8 cellular contexts compared by ENCODE assay signal in the genomic region with DNA sequence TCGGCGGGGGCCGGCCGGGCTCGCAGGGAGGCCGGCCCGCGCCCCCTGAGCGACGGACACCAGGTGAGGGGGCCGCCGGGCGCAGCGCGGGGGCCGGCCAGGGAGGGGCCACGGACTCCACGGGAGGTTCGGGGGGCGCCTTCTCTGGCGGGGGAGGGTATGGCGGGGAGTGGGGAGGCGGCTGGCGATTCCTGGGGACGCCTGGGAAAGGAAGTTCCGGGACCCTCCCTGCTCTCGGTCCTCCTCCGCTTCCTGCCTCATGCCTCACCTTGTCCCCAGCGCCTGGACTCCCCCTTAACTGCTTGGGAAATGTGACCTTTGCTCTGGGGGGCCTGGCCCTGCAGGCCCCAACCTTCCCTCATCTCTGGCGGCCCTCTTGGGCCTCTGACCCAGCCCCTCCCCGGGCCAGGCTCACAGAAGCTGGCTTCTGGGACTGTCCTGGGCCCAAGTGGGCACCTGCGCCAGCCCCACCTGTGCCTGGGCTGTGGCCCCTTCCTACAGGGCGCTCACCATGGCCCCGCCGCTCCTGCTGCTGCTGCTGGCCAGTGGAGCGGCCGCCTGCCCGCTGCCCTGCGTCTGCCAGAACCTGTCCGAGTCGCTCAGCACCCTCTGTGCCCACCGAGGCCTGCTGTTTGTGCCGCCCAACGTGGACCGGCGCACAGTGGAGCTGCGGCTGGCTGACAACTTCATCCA. TPM values are rescaled to one million over a fixed set of nuclear protein-coding genes. Genes with fewer than 3 reads are reported as not detected.
A peak's percentile ranks its signal among the peaks of the same experiment; 100 is the strongest.
DNase-seq lines count a peak whose midpoint lies in the region; ATAC-seq and TF ChIP-seq lines count a peak whose summit lies in the region.

No MANE protein-coding gene starts in this region.

- no peaks in the 10 kb centered on the region for H3F3A ChIP-seq in PC-3 (ENCODE audit: low read length, unreplicated experiment)

- H4K20me1 ChIP-seq in PC-3 (ENCODE audit: low read length): no peaks in the 10 kb centered on the region

- CTCF ChIA-PET in PC-3 (lab: Charles Lee): no interaction called here

- no peaks in the 10 kb centered on the region for H3K27me3 ChIP-seq in PC-3 (ENCODE audit: low read length)

- peak overlapping the region; percentile 84 for H3K9ac ChIP-seq in PC-3 (ENCODE audit: low read length)

- H3K9me3 Mint-ChIP-seq in T-helper 1 cell treated with Interleukin-12 subunit alpha and Interleukin-12 subunit beta and Interleukin-4 antibody, amounts not matched to agents 30 μg/mL and 1 μg/mL, for 36 hours: no peaks in the 10 kb centered on the region

- H2AFZ ChIP-seq in PC-3 (ENCODE audit: low read length): peak overlapping the region; percentile 25; the same call in 1 of the 2 replicates

- ATAC-seq in PC-3: peak; percentile 12
- no peak for ATAC-seq in sciatic nerve
- ATAC-seq in GM18868 (IDR thresholded peaks at IDR 0.05; ENCODE audit: unreplicated experiment): no peak
- ATAC-seq in HG03520 (IDR thresholded peaks at IDR 0.05; ENCODE audit: unreplicated experiment): no peak

- H3K4me3 ChIP-seq in PC-3 (ENCODE audit: low read length): peak overlapping the region; percentile 95
- H3K4me3 ChIP-seq in epithelial cell of proximal tubule (ENCODE audit: low read depth, low read length): peak overlapping the region; percentile 48

- peak overlapping the region; percentile 72 for H3K4me3 Mint-ChIP-seq in T-helper 1 cell treated with Interleukin-12 subunit alpha and Interleukin-12 subunit beta and Interleukin-4 antibody, amounts not matched to agents 30 μg/mL and 1 μg/mL, for 36 hours

- H3K27ac Mint-ChIP-seq in T-helper 1 cell treated with Interleukin-12 subunit alpha and Interleukin-12 subunit beta and Interleukin-4 antibody, amounts not matched to agents 30 μg/mL and 1 μg/mL, for 36 hours: peak overlapping the region; percentile 55

- peaks cover 27% of the 10 kb centered on the region for H3K79me2 ChIP-seq in PC-3 (ENCODE audit: low read length)

- no peaks in the 10 kb centered on the region for H3K9me2 ChIP-seq in PC-3 (replicated peaks; ENCODE audit: low read length)

- peaks cover 11% of the 10 kb centered on the region for H3K4me1 Mint-ChIP-seq in T-helper 1 cell treated with Interleukin-12 subunit alpha and Interleukin-12 subunit beta and Interleukin-4 antibody, amounts not matched to agents 30 μg/mL and 1 μg/mL, for 36 hours (ENCODE audit: low read depth)

- no peak overlapping the region for H3K27ac ChIP-seq in PC-3 (ENCODE audit: low read length)

- peak overlapping the region; percentile 93 for H3K4me2 ChIP-seq in PC-3 (ENCODE audit: low read length)

- no TSS peak for BruUV-seq in PC-3 (replicated peaks; lab: Mats Ljungman, UMichigan)

- TF ChIP-seq CTCF in PC-3 (conservative IDR thresholded peaks at IDR 0.05; ENCODE audit: low read depth, low read length): no peak
- TF ChIP-seq CTCF in epithelial cell of proximal tubule (conservative IDR thresholded peaks at IDR 0.05; ENCODE audit: low read depth, low read length): no peak

- no peaks in the 10 kb centered on the region for H3K36me3 Mint-ChIP-seq in T-helper 1 cell treated with Interleukin-12 subunit alpha and Interleukin-12 subunit beta and Interleukin-4 antibody, amounts not matched to agents 30 μg/mL and 1 μg/mL, for 36 hours (ENCODE audit: low read depth)

- H3K36me3 ChIP-seq in PC-3 (ENCODE audit: low read depth, low read length): no peaks in the 10 kb centered on the region; the same call in 1 of the 2 replicates

- H3K4me1 ChIP-seq in PC-3 (ENCODE audit: insufficient read depth, low read length): peaks cover 17% of the 10 kb centered on the region

- no peaks in the 10 kb centered on the region for H3K27me3 Mint-ChIP-seq in T-helper 1 cell treated with Interleukin-12 subunit alpha and Interleukin-12 subunit beta and Interleukin-4 antibody, amounts not matched to agents 30 μg/mL and 1 μg/mL, for 36 hours (ENCODE audit: low read depth)

- POLR2A ChIA-PET in PC-3 (lab: Charles Lee; ENCODE audit: unreplicated experiment): no interaction called here

- intact Hi-C loops in PC-3 (cut with micrococcal nuclease) (no loop called here), sciatic nerve (cut with DNase I) (no loop called here)

- H3K9me3 ChIP-seq in PC-3 (ENCODE audit: low read length): no peaks in the 10 kb centered on the region

- no peak for DNase-seq in T-helper 1 cell
- DNase-seq in PC-3: no peak
- no peak for DNase-seq in epithelial cell of proximal tubule (ENCODE audit: low read depth)
- peak; percentile 66 for DNase-seq in sciatic nerve (ENCODE audit: low spot score)
- no peak for DNase-seq in stimulated activated CD4-positive, alpha-beta T cell treated with anti-CD3 and anti-CD28 coated beads, Interleukin-4, amount 100 ng/mL, for 4 hours

RNA-seq across cellular contexts. Expression of a gene that starts 0.5 kb away (rescaled TPM):
- 64.4 and 79.8 TPM in 2 replicates for total RNA-seq in PC-3 (2014; rRNA removed)
- total RNA-seq in epithelial cell of proximal tubule: 37.9 and 50.5 TPM in 2 replicates
- total RNA-seq in sciatic nerve: 14.5 TPM

RNA-seq across cellular contexts. Expression of a gene that starts 14.1 kb away (rescaled TPM):
- total RNA-seq in PC-3 (2014; rRNA removed) (63.9 and 70.4 TPM in 2 replicates), epithelial cell of proximal tubule (41.7 and 42.9 TPM in 2 replicates), sciatic nerve (16.6 TPM)
